ENCODE assay signal across 8 cellular contexts in genomic region chr19:18191640-18192062, GRCh38. TPM values are rescaled to one million over a fixed set of nuclear protein-coding genes. Genes with fewer than 3 reads are reported as not detected.
DNase-seq lines count a peak whose midpoint lies in the region; ATAC-seq and TF ChIP-seq lines count a peak whose summit lies in the region.

No MANE protein-coding gene starts in this region.

- no peak for TF ChIP-seq POLR2A in esophagus squamous epithelium (IDR thresholded peaks at IDR 0.05)
- TF ChIP-seq POLR2A in sigmoid colon (IDR thresholded peaks at IDR 0.05): no peak

- peak overlapping the region; percentile 53; the same call in 1 of the 2 replicates for H3K9ac ChIP-seq in ES-I3 (ENCODE audit: low read depth, low read length)

- H3K4me1 ChIP-seq in ES-I3 (ENCODE audit: insufficient read depth, low read length) (peaks cover 5% of the 10 kb centered on the region; the same call in 1 of the 2 replicates), SJSA1 (replicated peaks) (peaks cover 9% of the 10 kb centered on the region), esophagus squamous epithelium (peaks cover 24 to 34% (median 24%) of the 10 kb centered on the region in 3 donors), sigmoid colon (peaks cover 0 to 31% (median 24%) of the 10 kb centered on the region in 4 donors), aorta (ENCODE audit: control insufficient read depth in 1 of 2, insufficient read depth in 2 of 2, low read length in 2 of 2) (no peaks in the 10 kb centered on the region)

- 49 to 63% methylated on average over 3 to 4 of the region's 5 CpGs for WGBS in esophagus squamous epithelium, 2 donors
- WGBS in sigmoid colon, 2 donors: 44 to 71% methylated on average over 5 of the region's 5 CpGs
- WGBS in aorta, 2 donors: 58 to 61% methylated on average over 5 of the region's 5 CpGs

- ATAC-seq in aorta (ENCODE audit: low FRiP score) (no peak), GM18867 (IDR thresholded peaks at IDR 0.05; ENCODE audit: unreplicated experiment) (no peak)

- H3K36me3 ChIP-seq in ES-I3 (ENCODE audit: insufficient read depth, low read length) (no peaks in the 10 kb centered on the region), SJSA1 (peaks cover 9% of the 10 kb centered on the region), esophagus squamous epithelium (peaks cover 0 to 10% (median 3%) of the 10 kb centered on the region in 3 donors), sigmoid colon (peaks cover 0 to 11% (median 0%) of the 10 kb centered on the region in 4 donors), aorta (ENCODE audit: control insufficient read depth in 1 of 2, insufficient read depth in 2 of 2, low read length in 1 of 2) (no peaks in the 10 kb centered on the region)

- H3K9me3 ChIP-seq in ES-I3 (ENCODE audit: control insufficient read depth, insufficient read depth, low read length) (no peaks in the 10 kb centered on the region), SJSA1 (replicated peaks) (no peaks in the 10 kb centered on the region), esophagus squamous epithelium (no peaks in the 10 kb centered on the region), sigmoid colon (no peaks in the 10 kb centered on the region), aorta (ENCODE audit: control insufficient read depth, low read length) (no peaks in the 10 kb centered on the region)

- TF ChIP-seq CTCF in esophagus squamous epithelium (IDR thresholded peaks at IDR 0.05) (no peak), sigmoid colon (IDR thresholded peaks at IDR 0.05) (no peak)

- DNase-seq in SJSA1 (ENCODE audit: low read depth in 1 of 2, low spot score in 2 of 2) (no peak), esophagus squamous epithelium (lab: John Stamatoyannopoulos, UW) (no peak), sigmoid colon (no peak), aorta (no peak), GM19238 (ENCODE audit: insufficient read length, low spot score) (no peak), NCI-H2081 treated with DMSO at 0.1 percent for 48 hours (lab: John Stamatoyannopoulos, UW) (no peak)

- no peaks in the 10 kb centered on the region for H3K27me3 ChIP-seq in SJSA1 (replicated peaks)
- no peaks in the 10 kb centered on the region for H3K27me3 ChIP-seq in esophagus squamous epithelium
- H3K27me3 ChIP-seq in sigmoid colon: no peaks in the 10 kb centered on the region
- H3K27me3 ChIP-seq in aorta (ENCODE audit: control insufficient read depth in 1 of 2, insufficient read depth in 2 of 2, low read length in 1 of 2): no peaks in the 10 kb centered on the region

- intact Hi-C loops in esophagus squamous epithelium (cut with DNase I): no loop called here
- intact Hi-C loops in sigmoid colon (cut with DNase I): loop anchor here (5.0 kb wide), 1 partner anchor 39 kb away; the partner anchor contains the start of gene PIK3R2
- intact Hi-C loops in aorta (cut with DNase I): loop anchor here (1.0 to 5.0 kb wide), 3 partner anchors 61 to 137 kb away; partner anchors contain the start of gene LSM4 (in 1 of the 2)

- TF ChIP-seq EP300 in sigmoid colon (IDR thresholded peaks at IDR 0.05): no peak

- H3K27ac ChIP-seq in SJSA1 (no peak overlapping the region), esophagus squamous epithelium (peak overlapping the region; percentile 82 to 98 (median 96)), sigmoid colon (peak overlapping the region; percentile 93 to 99 (median 96)), aorta (ENCODE audit: low read depth in 1 of 2, low read length in 2 of 2) (no peak overlapping the region)

- H3K4me3 ChIP-seq in SJSA1 (peak overlapping the region; percentile 38), esophagus squamous epithelium (peak overlapping the region; percentile 31 to 77 (median 57)), sigmoid colon (peak overlapping the region in 3 of 4 donors; percentile 55 to 91 (median 70)), aorta (ENCODE audit: low read length in 2 of 2) (peak overlapping the region in 1 of 2 donors; percentile 41)

RNA-seq across cellular contexts. Expression of gene MPV17L2, which starts 1.4 kb away (rescaled TPM):
- 42.3 and 52.0 TPM in 2 replicates for total RNA-seq in SJSA1 (2014; rRNA removed; shearing (Covaris generic))
- total RNA-seq in esophagus squamous epithelium (10 to 100 TPM; 10.6 to 23.5 (median 14.0) TPM), sigmoid colon (10 to 100 TPM; 15.8 to 37.3 (median 26.2) TPM), aorta (1 to 10 TPM; 5.7 to 6.2 TPM)
- polyA plus RNA-seq in sigmoid colon (10 to 100 TPM in 2 of 3 donors, 1 to 10 TPM in 1; 9.0 to 26.4 (median 12.0) TPM), aorta (10 to 100 TPM in 1 of 2 donors, 1 to 10 TPM in 1; 6.1 to 12.2 TPM)

RNA-seq across cellular contexts. Expression of gene RAB3A, which starts 12.2 kb away (rescaled TPM):
- 1.2 and 3.4 TPM in 2 replicates for total RNA-seq in SJSA1 (2014; rRNA removed; shearing (Covaris generic))
- total RNA-seq in esophagus squamous epithelium (under 1 TPM in 3 of 4 donors, not detected in 1; 0.30 to 0.76 (median 0.44) TPM), sigmoid colon (1 to 10 TPM in 3 of 4 donors, under 1 TPM in 1; 0.66 to 2.9 (median 2.2) TPM), aorta (1 to 10 TPM; 3.4 to 3.8 TPM)
- polyA plus RNA-seq in sigmoid colon (1 to 10 TPM; 2.1 to 4.8 (median 4.2) TPM), aorta (1 to 10 TPM; 2.1 to 2.6 TPM)

RNA-seq across cellular contexts. Expression of gene IFI30, which starts 18.0 kb away (rescaled TPM):
- total RNA-seq in SJSA1 (2014; rRNA removed; shearing (Covaris generic)): 2.7 TPM in 1 of 2 replicates, not detected in the other
- total RNA-seq in esophagus squamous epithelium: 10 to 100 TPM; 11.3 to 90.5 (median 25.7) TPM
- total RNA-seq in sigmoid colon: 10 to 100 TPM in 3 of 4 donors, 1 to 10 TPM in 1; 9.1 to 45.7 (median 44.5) TPM
- polyA plus RNA-seq in sigmoid colon: 100 to 1,000 TPM in 2 of 3 donors, 10 to 100 TPM in 1; 96.7 to 412 (median 178) TPM
- 10 to 100 TPM; 85.2 to 92.7 TPM for total RNA-seq in aorta
- polyA plus RNA-seq in aorta: 100 to 1,000 TPM in 1 of 2 donors, 10 to 100 TPM in 1; 35.0 to 107 TPM

RNA-seq across cellular contexts. Expression of gene PDE4C, which starts 34.6 kb away (rescaled TPM):
- not detected in 2 replicates for total RNA-seq in SJSA1 (2014; rRNA removed; shearing (Covaris generic))
- total RNA-seq in esophagus squamous epithelium: under 1 TPM in 1 of 4 donors, not detected in 3; 0.76 TPM
- 1 to 10 TPM; 1.8 to 8.6 (median 4.5) TPM for total RNA-seq in sigmoid colon
- polyA plus RNA-seq in sigmoid colon: 1 to 10 TPM in 1 of 3 donors, not detected in 2; 4.0 TPM
- total RNA-seq in aorta: 1 to 10 TPM; 1.7 to 2.3 TPM
- under 1 TPM; 0.03 to 0.25 TPM for polyA plus RNA-seq in aorta

RNA-seq across cellular contexts. Expression of gene PIK3R2, which starts 38.7 kb away (rescaled TPM):
- total RNA-seq in SJSA1 (2014; rRNA removed; shearing (Covaris generic)): 24.2 and 35.0 TPM in 2 replicates
- total RNA-seq in esophagus squamous epithelium (10 to 100 TPM; 20.4 to 42.1 (median 29.1) TPM), sigmoid colon (10 to 100 TPM in 2 of 4 donors, 1 to 10 TPM in 2; 7.8 to 18.0 (median 9.5) TPM), aorta (10 to 100 TPM; 14.1 to 21.8 TPM)
- polyA plus RNA-seq in sigmoid colon (1 to 10 TPM; 1.8 to 8.7 (median 6.5) TPM), aorta (1 to 10 TPM; 1.8 to 5.1 TPM)

Comparison
In these comparisons a context has a peak if more than half of its experiments do, and no peak if none do; other contexts are left out.
1. H3K27ac ChIP-seq: peak in esophagus squamous epithelium (4 of 4) and sigmoid colon (4 of 4); none in SJSA1 (single experiment) and aorta (0 of 2).